In the genomic region with DNA sequence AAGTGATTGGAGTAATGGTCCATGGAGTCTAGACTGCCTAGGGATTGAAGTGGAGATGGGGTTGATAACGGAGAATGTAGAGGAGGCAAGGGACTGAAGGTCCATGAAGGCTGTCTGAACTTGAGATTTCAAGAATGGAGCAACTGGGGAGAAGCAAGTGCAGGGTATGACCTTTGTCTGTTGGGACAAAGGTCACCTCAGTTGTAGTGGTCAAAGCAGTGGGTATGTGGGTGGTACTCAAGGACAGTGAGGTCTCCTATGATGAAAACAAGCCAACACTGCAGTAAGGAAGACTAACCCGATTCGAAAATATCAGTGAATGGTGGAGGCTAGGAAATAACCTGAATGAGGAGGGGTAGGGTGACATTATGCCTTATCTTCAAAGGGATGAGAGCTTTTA, we compare ENCODE assay signal across 7 cellular contexts.
"Had no signal": no experiment of that assay in that cellular context is flagged by ENCODE, and none has a peak within 500 bp of the region (broad histone marks: within the 10 kb centered on the region; RNA-seq: fewer than 3 reads in every experiment).

No MANE protein-coding gene starts in this region.

- DNase-seq: H9, HCEC 1CT, KG1 had no signal

- H3K4me3 ChIP-seq: GM23338 had no signal

- H3K4me2 ChIP-seq: GM23338 had no signal

- H2AFZ ChIP-seq: GM23338 had no signal

- ATAC-seq: GM23338 had no signal

- FAIRE-seq: H1, H54, HTR-8/SVneo had no signal
